ENCODE assay signal across 12 cellular contexts in the genomic region with DNA sequence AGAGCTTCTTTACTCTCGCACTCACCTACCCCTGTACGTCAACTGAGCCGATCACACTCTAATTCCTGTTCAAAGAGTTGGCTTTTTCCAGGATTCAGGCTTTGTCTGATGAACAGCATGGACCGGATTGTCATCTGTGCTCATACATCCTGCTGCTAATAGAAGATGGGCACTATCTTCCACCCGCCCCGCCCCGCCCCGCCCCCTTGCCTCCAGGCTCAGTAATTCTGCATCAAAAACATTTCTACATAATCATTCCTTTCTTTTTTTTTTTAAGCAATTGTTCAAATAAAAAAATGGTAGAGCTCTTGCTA. TPM values are rescaled to one million over a fixed set of nuclear protein-coding genes. Genes with fewer than 3 reads are reported as not detected.
DNase-seq lines count a peak whose midpoint lies in the region; ATAC-seq and TF ChIP-seq lines count a peak whose summit lies in the region.
"Had no signal": no experiment of that assay in that cellular context is flagged by ENCODE, and none has a peak within 500 bp of the region (broad histone marks: within the 10 kb centered on the region; RNA-seq: fewer than 3 reads in every experiment).

No MANE protein-coding gene starts in this region.

- no peaks in the 10 kb centered on the region for H3K36me3 Mint-ChIP-seq in natural killer cell treated with Interleukin-12 subunit alpha and Interleukin-12 subunit beta and Interleukin-15 and Interleukin-18, amount 100 ng/mL, for 72 hours
- H3K36me3 Mint-ChIP-seq in natural killer cell (no peaks in the 10 kb centered on the region), MCF 10A (ENCODE audit: insufficient read depth, unreplicated experiment) (no peaks in the 10 kb centered on the region)
- H3K36me3 Mint-ChIP-seq: CD4-positive, alpha-beta memory T cell; memory B cell had no signal

- peaks cover 20 to 37% of the 10 kb centered on the region in 2 donors for H3K27me3 Mint-ChIP-seq in natural killer cell treated with Interleukin-12 subunit alpha and Interleukin-12 subunit beta and Interleukin-15 and Interleukin-18, amount 100 ng/mL, for 72 hours
- peaks cover 26 to 48% of the 10 kb centered on the region in 2 donors for H3K27me3 Mint-ChIP-seq in natural killer cell (ENCODE audit: low read depth in 2 of 2)
- H3K27me3 Mint-ChIP-seq in MCF 10A (ENCODE audit: insufficient read depth, unreplicated experiment): peaks cover 42% of the 10 kb centered on the region

- intact Hi-C loops in natural killer cell (cut with micrococcal nuclease): no loop called here
- intact Hi-C loops in MCF 10A (cut with micrococcal nuclease): no loop called here
- intact Hi-C loops in left colon (cut with DNase I, micrococcal nuclease): no loop called here
- intact Hi-C loops in upper lobe of right lung (cut with DNase I): no loop called here
- intact Hi-C loops in lower leg skin (cut with DNase I; ENCODE audit: low total_unique reads): no loop called here

- H3K27me3 ChIP-seq in thoracic aorta (replicated peaks; ENCODE audit: insufficient read depth) (no peaks in the 10 kb centered on the region), upper lobe of right lung (peaks cover 4% of the 10 kb centered on the region)

- H3K4me3 ChIP-seq in thoracic aorta: peak overlapping the region; percentile 45
- no peak overlapping the region for H3K4me3 ChIP-seq in upper lobe of right lung
- no peak overlapping the region for H3K4me3 ChIP-seq in lower leg skin (ENCODE audit: low read depth, poor library complexity, severe bottlenecking)
- H3K4me3 ChIP-seq: GM12878 had no signal

- H3K27ac ChIP-seq in thoracic aorta: no peak overlapping the region
- H3K27ac ChIP-seq in upper lobe of right lung: no peak overlapping the region
- H3K27ac ChIP-seq: transverse colon had no signal

- H3K9me3 Mint-ChIP-seq in natural killer cell treated with Interleukin-12 subunit alpha and Interleukin-12 subunit beta and Interleukin-15 and Interleukin-18, amount 100 ng/mL, for 72 hours: no peaks in the 10 kb centered on the region
- H3K9me3 Mint-ChIP-seq in natural killer cell (no peaks in the 10 kb centered on the region), MCF 10A (ENCODE audit: unreplicated experiment) (no peaks in the 10 kb centered on the region)
- H3K9me3 Mint-ChIP-seq: memory B cell had no signal

- H3K36me3 ChIP-seq in thoracic aorta: no peaks in the 10 kb centered on the region
- no peaks in the 10 kb centered on the region for H3K36me3 ChIP-seq in upper lobe of right lung
- H3K36me3 ChIP-seq: transverse colon had no signal

- DNase-seq in natural killer cell treated with Interleukin-12 subunit alpha and Interleukin-12 subunit beta and Interleukin-15 and Interleukin-18, amount 100 ng/mL, for 72 hours (ENCODE audit: low spot score): no peak
- DNase-seq in natural killer cell (no peak), MCF 10A (ENCODE audit: unreplicated experiment) (no peak), left colon (no peak), thoracic aorta (ENCODE audit: low spot score) (no peak), upper lobe of right lung (no peak), lower leg skin (ENCODE audit: low spot score in 2 of 2) (no peak)
- DNase-seq: CD4-positive, alpha-beta memory T cell; transverse colon had no signal

- 47 to 52% methylated on average over 8 of the region's 8 CpGs for WGBS in lower leg skin, 2 donors

- peak overlapping the region; percentile 36 for H3K4me3 Mint-ChIP-seq in natural killer cell treated with Interleukin-12 subunit alpha and Interleukin-12 subunit beta and Interleukin-15 and Interleukin-18, amount 100 ng/mL, for 72 hours
- H3K4me3 Mint-ChIP-seq in natural killer cell: no peak overlapping the region
- peak overlapping the region; percentile 66 for H3K4me3 Mint-ChIP-seq in MCF 10A (ENCODE audit: unreplicated experiment)
- H3K4me3 Mint-ChIP-seq: memory B cell had no signal

- no peaks in the 10 kb centered on the region for H3K9me3 ChIP-seq in thoracic aorta
- no peaks in the 10 kb centered on the region for H3K9me3 ChIP-seq in upper lobe of right lung
- H3K9me3 ChIP-seq: transverse colon had no signal

- H3K27ac Mint-ChIP-seq in natural killer cell treated with Interleukin-12 subunit alpha and Interleukin-12 subunit beta and Interleukin-15 and Interleukin-18, amount 100 ng/mL, for 72 hours: no peak overlapping the region
- H3K27ac Mint-ChIP-seq in natural killer cell (no peak overlapping the region), MCF 10A (ENCODE audit: low read depth, unreplicated experiment) (no peak overlapping the region)
- H3K27ac Mint-ChIP-seq: CD4-positive, alpha-beta memory T cell; memory B cell had no signal

- BruUV-seq in MCF 10A (replicated peaks; lab: Mats Ljungman, UMichigan): no TSS peak

- TF ChIP-seq CTCF in natural killer cell (IDR thresholded peaks at IDR 0.05) (no peak), MCF 10A (IDR thresholded peaks at IDR 0.05; ENCODE audit: unreplicated experiment) (no peak), thoracic aorta (IDR thresholded peaks at IDR 0.05) (no peak), upper lobe of right lung (IDR thresholded peaks at IDR 0.05) (no peak), lower leg skin (IDR thresholded peaks at IDR 0.05) (no peak)

- ATAC-seq in natural killer cell treated with Interleukin-12 subunit alpha and Interleukin-12 subunit beta and Interleukin-15 and Interleukin-18, amount 100 ng/mL, for 72 hours: no peak
- no peak for ATAC-seq in natural killer cell
- ATAC-seq in left colon: peak; percentile 14
- ATAC-seq in thoracic aorta (ENCODE audit: insufficient number of reproducible peaks, low FRiP score, low read depth): no peak
- ATAC-seq in upper lobe of right lung: no peak
- ATAC-seq in GM19328 (IDR thresholded peaks at IDR 0.05; ENCODE audit: unreplicated experiment): no peak
- ATAC-seq: GM12878 had no signal

- peaks cover 0 to 5% of the 10 kb centered on the region in 2 donors for H3K4me1 ChIP-seq in thoracic aorta (ENCODE audit: control insufficient read depth in 1 of 2, low read depth in 2 of 2)
- H3K4me1 ChIP-seq in upper lobe of right lung: peaks cover 3% of the 10 kb centered on the region

- no peak for TF ChIP-seq POLR2A in lower leg skin (IDR thresholded peaks at IDR 0.05)

- POLR2A ChIA-PET in MCF 10A (lab: Yijun Ruan, JAX): interaction anchor here (0.7 kb wide), 1 partner anchor 228 kb away, joined by 3 read pairs; no protein-coding TSS in a partner anchor

- CTCF ChIA-PET in MCF 10A (lab: Yijun Ruan, JAX): interaction anchor here (0.6 to 0.7 kb wide), 3 partner anchors 63 to 1360 kb away, joined by 3 read pairs; no protein-coding TSS in a partner anchor

- H3K4me1 Mint-ChIP-seq in natural killer cell treated with Interleukin-12 subunit alpha and Interleukin-12 subunit beta and Interleukin-15 and Interleukin-18, amount 100 ng/mL, for 72 hours (ENCODE audit: low read depth in 2 of 2): peaks cover 0 to 3% of the 10 kb centered on the region in 2 donors
- H3K4me1 Mint-ChIP-seq in natural killer cell: peaks cover 5 to 6% of the 10 kb centered on the region in 2 donors
- H3K4me1 Mint-ChIP-seq in MCF 10A (ENCODE audit: insufficient read depth, unreplicated experiment): peaks cover 5% of the 10 kb centered on the region
- H3K4me1 Mint-ChIP-seq: memory B cell had no signal

RNA-seq across cellular contexts. Expression of gene G6PC2, which starts 12.0 kb away (rescaled TPM):
- total RNA-seq in natural killer cell treated with Interleukin-12 subunit alpha and Interleukin-12 subunit beta and Interleukin-15 and Interleukin-18, amount 100 ng/mL, for 72 hours: not detected
- not detected for total RNA-seq in natural killer cell
- total RNA-seq in MCF 10A (2022): not detected in 2 replicates
- total RNA-seq in left colon: under 1 TPM in 1 of 2 donors, not detected in 1; 0.31 TPM
- total RNA-seq in thoracic aorta: not detected
- not detected for total RNA-seq in upper lobe of right lung
- total RNA-seq in lower leg skin: not detected
- total RNA-seq: CD4-positive, alpha-beta memory T cell; GM12878 had no signal

RNA-seq across cellular contexts. Expression of gene SPC25, which starts 22.9 kb away (rescaled TPM):
- 10 to 100 TPM; 14.5 to 30.3 TPM for total RNA-seq in natural killer cell treated with Interleukin-12 subunit alpha and Interleukin-12 subunit beta and Interleukin-15 and Interleukin-18, amount 100 ng/mL, for 72 hours
- total RNA-seq in natural killer cell (1 to 10 TPM in 1 of 3 donors, under 1 TPM in 1, not detected in 1; 0.45 to 1.0 TPM), MCF 10A (2022) (2.5 and 3.5 TPM in 2 replicates), left colon (1 to 10 TPM; 1.2 to 4.1 TPM), thoracic aorta (1 to 10 TPM in 1 of 2 donors, not detected in 1; 1.1 TPM), upper lobe of right lung (0.38 TPM), lower leg skin (1 to 10 TPM in 1 of 4 donors, under 1 TPM in 1, not detected in 2; 0.74 to 1.2 TPM)
